9 cellular contexts compared by ENCODE assay signal in the genomic region with DNA sequence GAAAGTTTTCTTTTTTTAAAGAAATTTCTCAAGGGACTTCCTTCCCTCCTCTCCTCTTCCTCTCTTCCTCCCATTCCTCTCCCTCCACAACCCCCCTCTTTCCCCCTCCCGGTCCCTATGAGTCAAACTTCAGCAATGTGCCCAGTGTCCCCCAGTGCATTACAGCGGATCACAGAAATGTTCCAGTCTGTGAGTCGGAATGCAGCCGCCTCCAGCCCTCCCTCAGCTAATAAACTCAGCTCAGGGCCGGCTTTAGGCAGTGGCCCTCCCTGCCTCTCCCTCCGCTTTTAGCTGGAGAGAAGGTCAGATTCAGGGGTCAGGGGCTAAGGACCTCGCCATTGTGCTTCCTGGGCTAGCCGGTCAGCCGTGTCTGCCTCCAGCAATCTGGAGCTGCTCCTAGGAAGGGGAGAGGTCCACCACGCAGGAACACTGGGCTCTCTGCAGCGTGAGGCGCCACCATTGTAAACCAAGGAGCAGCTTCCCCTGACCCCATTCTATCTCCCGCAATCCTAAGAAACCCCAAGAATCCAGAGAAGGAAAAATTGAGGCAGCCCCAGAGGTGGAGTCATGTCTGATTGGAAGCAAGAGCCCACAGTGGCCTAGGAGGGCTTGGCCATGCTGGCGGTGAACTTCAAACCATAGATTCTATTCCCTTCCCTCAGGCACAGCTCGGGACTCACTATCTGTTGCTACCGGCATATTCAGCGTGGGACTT. TPM values are rescaled to one million over a fixed set of nuclear protein-coding genes. Genes with fewer than 3 reads are reported as not detected.
DNase-seq lines count a peak whose midpoint lies in the region; FAIRE-seq and TF ChIP-seq lines count a peak whose summit lies in the region.
"Had no signal": no experiment of that assay in that cellular context is flagged by ENCODE, and none has a peak within 500 bp of the region (broad histone marks: within the 10 kb centered on the region; RNA-seq: fewer than 3 reads in every experiment).

No MANE protein-coding gene starts in this region.

- peak overlapping the region; percentile 98 for H3K27ac Mint-ChIP-seq in activated T-cell treated with anti-CD3 and anti-CD28 coated beads, Interleukin-2, amount 50 U/mL, for 24 hours

- no peaks in the 10 kb centered on the region for H3K27me3 Mint-ChIP-seq in activated T-cell treated with anti-CD3 and anti-CD28 coated beads, Interleukin-2, amount 50 U/mL, for 24 hours

- FAIRE-seq in urothelium cell line (lab: Jason Lieb, UNC): no peak
- FAIRE-seq: GM18507 had no signal

- H3K36me3 Mint-ChIP-seq in activated T-cell treated with anti-CD3 and anti-CD28 coated beads, Interleukin-2, amount 50 U/mL, for 24 hours (ENCODE audit: low read depth): peaks cover 34% of the 10 kb centered on the region

- no peak for TF ChIP-seq CTCF in epithelial cell of esophagus (IDR thresholded peaks at IDR 0.05; ENCODE audit: insufficient read depth, low read depth, low read length, missing control alignments)

- H3K9me3 Mint-ChIP-seq in activated T-cell treated with anti-CD3 and anti-CD28 coated beads, Interleukin-2, amount 50 U/mL, for 24 hours: no peaks in the 10 kb centered on the region

- peaks cover 75% of the 10 kb centered on the region for H3K4me1 Mint-ChIP-seq in activated T-cell treated with anti-CD3 and anti-CD28 coated beads, Interleukin-2, amount 50 U/mL, for 24 hours (ENCODE audit: low read depth)

- DNase-seq in activated T-cell treated with anti-CD3 and anti-CD28 coated beads, Interleukin-2, amount 50 U/mL, for 24 hours: no peak
- no peak for DNase-seq in activated T-cell treated with anti-CD3 and anti-CD28 coated beads, Interleukin-2, amount 50 U/mL, for 48 hours
- DNase-seq in SW480 (ENCODE audit: low spot score) (peak; percentile 90), epithelial cell of esophagus (ENCODE audit: low read depth) (peak; percentile 84), mucosa of gallbladder (ENCODE audit: low spot score) (peak; percentile 85), urothelium cell line (ENCODE audit: low spot score) (peak; percentile 92), COLO668 (lab: John Stamatoyannopoulos, UW; ENCODE audit: unreplicated experiment) (no peak)
- no peak for DNase-seq in stimulated activated CD4-positive, alpha-beta T cell treated with anti-CD3 and anti-CD28 coated beads, Interleukin-4, amount 100 ng/mL, for 24 hours

- H3K4me3 ChIP-seq in epithelial cell of esophagus (ENCODE audit: low read length): peak overlapping the region; percentile 67

- peak overlapping the region; percentile 87 for H3K4me3 Mint-ChIP-seq in activated T-cell treated with anti-CD3 and anti-CD28 coated beads, Interleukin-2, amount 50 U/mL, for 24 hours

RNA-seq across cellular contexts. Expression of gene HDAC7, which starts 1.1 kb away (rescaled TPM):
- total RNA-seq in mucosa of gallbladder: 120 TPM

RNA-seq across cellular contexts. Expression of gene SLC48A1, which starts 47.8 kb away (rescaled TPM):
- 73.1 TPM for total RNA-seq in mucosa of gallbladder

Comparison
In these comparisons a context has a peak if more than half of its experiments do, and no peak if none do; other contexts are left out.
1. DNase-seq: peak in SW480 (single experiment), epithelial cell of esophagus (single experiment), mucosa of gallbladder (single experiment) and urothelium cell line (single experiment); none in activated T-cell treated with anti-CD3 and anti-CD28 coated beads, Interleukin-2, amount 50 U/mL, for 24 hours (single experiment), activated T-cell treated with anti-CD3 and anti-CD28 coated beads, Interleukin-2, amount 50 U/mL, for 48 hours (0 of 2), COLO668 (single experiment) and stimulated activated CD4-positive, alpha-beta T cell treated with anti-CD3 and anti-CD28 coated beads, Interleukin-4, amount 100 ng/mL, for 24 hours (single experiment).